9 cellular contexts compared by ENCODE assay signal in the genomic region with DNA sequence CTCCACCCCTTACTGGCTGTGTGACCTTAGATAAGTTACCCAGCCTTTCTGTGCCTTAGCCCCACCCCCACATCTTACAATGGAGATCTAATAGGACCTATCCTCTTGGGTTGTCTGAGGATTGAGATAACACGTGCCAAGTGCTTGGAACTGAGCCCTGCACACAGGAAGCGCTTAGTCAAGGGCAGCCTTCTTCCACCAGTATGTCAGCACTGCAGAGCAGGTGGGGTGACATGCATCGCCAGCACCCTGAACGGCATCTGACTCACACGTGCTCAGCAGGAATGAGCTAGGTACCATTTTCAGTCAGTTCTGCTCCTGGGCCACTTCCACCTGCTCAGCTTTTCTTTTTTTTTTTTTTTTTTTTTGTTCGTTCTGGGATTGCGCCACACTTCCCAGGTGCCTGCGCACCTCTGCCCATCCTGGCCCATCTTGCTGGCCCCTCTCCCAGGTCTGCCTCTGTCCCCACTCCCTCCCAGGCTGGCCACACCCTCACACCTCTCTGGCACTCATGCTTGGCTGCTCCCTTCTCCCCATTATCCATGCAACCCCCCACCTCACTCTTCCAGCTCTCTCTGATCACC. TPM values are rescaled to one million over a fixed set of nuclear protein-coding genes. Genes with fewer than 3 reads are reported as not detected.
DNase-seq lines count a peak whose midpoint lies in the region; ATAC-seq and TF ChIP-seq lines count a peak whose summit lies in the region.
"Had no signal": no experiment of that assay in that cellular context is flagged by ENCODE, and none has a peak within 500 bp of the region (broad histone marks: within the 10 kb centered on the region; RNA-seq: fewer than 3 reads in every experiment).

No MANE protein-coding gene starts in this region.

- H3K27ac ChIP-seq in RWPE2 (ENCODE audit: poor library complexity, severe bottlenecking) (peak overlapping the region; percentile 54), right lobe of liver (no peak overlapping the region), Karpas-422 (ENCODE audit: low read length) (no peak overlapping the region)
- H3K27ac ChIP-seq: SK-N-MC had no signal

- no peak overlapping the region for H2AFZ ChIP-seq in Karpas-422 (ENCODE audit: low read length)

- intact Hi-C loops in right lobe of liver (cut with DNase I): no loop called here

- H3K9me3 ChIP-seq in RWPE2 (ENCODE audit: severe bottlenecking) (no peaks in the 10 kb centered on the region), right lobe of liver (no peaks in the 10 kb centered on the region), Karpas-422 (ENCODE audit: low read length) (no peaks in the 10 kb centered on the region)

- no peaks in the 10 kb centered on the region for H3K27me3 ChIP-seq in RWPE2 (ENCODE audit: insufficient read depth, poor library complexity, severe bottlenecking)
- no peaks in the 10 kb centered on the region for H3K27me3 ChIP-seq in right lobe of liver
- H3K27me3 ChIP-seq in Karpas-422 (ENCODE audit: low read length): no peaks in the 10 kb centered on the region; the same call in 1 of the 2 replicates

- no peaks in the 10 kb centered on the region for H3K79me2 ChIP-seq in Karpas-422 (ENCODE audit: low read length)

- no peak for TF ChIP-seq POLR2A in right lobe of liver (IDR thresholded peaks at IDR 0.05)

- no peak overlapping the region for H3K9ac ChIP-seq in Karpas-422 (ENCODE audit: low read length)

- no peaks in the 10 kb centered on the region for H4K20me1 ChIP-seq in Karpas-422 (ENCODE audit: insufficient read depth, low read depth, low read length)

- TF ChIP-seq CTCF in RWPE2 (IDR thresholded peaks at IDR 0.05; ENCODE audit: poor library complexity, severe bottlenecking) (no peak), right lobe of liver (IDR thresholded peaks at IDR 0.05) (no peak)

- DNase-seq in NCI-H345 (lab: John Stamatoyannopoulos, UW): peak; percentile 65
- DNase-seq in NCI-H345 treated with DMSO at 0.1 percent for 48 hours (lab: John Stamatoyannopoulos, UW; ENCODE audit: unreplicated experiment): no peak
- DNase-seq in RWPE2 (ENCODE audit: low spot score): peak; percentile 93
- no peak for DNase-seq in right lobe of liver
- no peak for DNase-seq in Karpas-422
- DNase-seq in NOMO-1 treated with dmso at 0.1 percent for 144 hours (lab: John Stamatoyannopoulos, UW; ENCODE audit: unreplicated experiment): no peak

- ATAC-seq in HG02852 (IDR thresholded peaks at IDR 0.05; ENCODE audit: unreplicated experiment): peak; percentile 75
- ATAC-seq in RWPE2 (ENCODE audit: low read depth): peak; percentile 89
- ATAC-seq in right lobe of liver: peak in 3 of 4 donors; percentile 8 to 14 (median 11)
- no peak for ATAC-seq in GM18861 (IDR thresholded peaks at IDR 0.05; ENCODE audit: unreplicated experiment)

- H3K4me1 ChIP-seq in RWPE2 (ENCODE audit: insufficient read depth, poor library complexity, severe bottlenecking): peaks cover 20% of the 10 kb centered on the region
- H3K4me1 ChIP-seq in right lobe of liver: no peaks in the 10 kb centered on the region
- no peaks in the 10 kb centered on the region for H3K4me1 ChIP-seq in Karpas-422 (ENCODE audit: low read length)

- H3K4me3 ChIP-seq in RWPE2 (ENCODE audit: severe bottlenecking) (no peak overlapping the region), right lobe of liver (no peak overlapping the region), Karpas-422 (ENCODE audit: low read length) (no peak overlapping the region)
- H3K4me3 ChIP-seq: SK-N-MC had no signal

- H3K9me2 ChIP-seq in Karpas-422 (replicated peaks; ENCODE audit: insufficient read depth, low read length): no peaks in the 10 kb centered on the region

- WGBS in right lobe of liver (ENCODE audit: insufficient coverage, low coverage, low lambda C conversion rate, missing lambda C conversion rate): 44% methylated on average over 8 of the region's 8 CpGs

- H3K36me3 ChIP-seq in RWPE2 (ENCODE audit: low read depth) (peaks cover 9% of the 10 kb centered on the region), right lobe of liver (peaks cover 0 to 16% (median 0%) of the 10 kb centered on the region in 4 donors), Karpas-422 (ENCODE audit: insufficient read depth, low read length) (no peaks in the 10 kb centered on the region)

- H3K4me2 ChIP-seq in Karpas-422 (ENCODE audit: low read depth, low read length, poor library complexity, severe bottlenecking): no peak overlapping the region

RNA-seq across cellular contexts. Expression of gene LGMN, which starts 19.6 kb away (rescaled TPM):
- 100 to 1,000 TPM in 1 of 6 experiments, 10 to 100 TPM in 5; 39.6 to 111 (median 49.3) TPM for total RNA-seq in right lobe of liver
- not detected in 2 replicates for total RNA-seq in Karpas-422 (2014; rRNA removed; shearing (Covaris generic); ENCODE audit: low replicate concordance)

Comparison
In these comparisons a context has a peak if more than half of its experiments do, and no peak if none do; other contexts are left out.
1. DNase-seq: peak in NCI-H345 (single experiment) and RWPE2 (single experiment); none in NCI-H345 treated with DMSO at 0.1 percent for 48 hours (single experiment), right lobe of liver (0 of 3), Karpas-422 (single experiment) and NOMO-1 treated with dmso at 0.1 percent for 144 hours (single experiment).
2. RNA of gene LGMN, which starts 19.6 kb away (total RNA-seq): 39.6 to 111 TPM in right lobe of liver; not detected in Karpas-422; every median in the first group is over 10 times any median in the second.